Comparison of ENCODE assay signal across 11 cellular contexts in the genomic region with DNA sequence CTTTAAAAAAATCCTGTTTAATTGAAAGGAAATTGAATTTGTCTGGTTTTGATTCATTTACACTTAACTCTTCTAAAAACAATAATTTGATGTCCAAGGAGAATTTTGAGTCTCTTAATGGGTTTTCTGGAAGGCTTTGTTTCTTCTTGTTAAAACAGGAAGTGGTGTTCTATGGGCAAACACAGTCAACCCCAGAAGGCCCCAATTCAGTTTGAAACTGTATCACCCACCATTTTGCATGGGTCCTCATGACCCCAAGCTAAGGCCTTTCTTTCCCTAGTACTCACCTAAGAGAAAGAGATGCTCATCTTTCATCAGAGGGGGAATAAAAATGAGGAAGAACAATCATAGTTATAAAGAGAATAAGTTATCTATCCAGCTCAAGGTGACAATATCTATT. TPM values are rescaled to one million over a fixed set of nuclear protein-coding genes. Genes with fewer than 3 reads are reported as not detected.
DNase-seq lines count a peak whose midpoint lies in the region; ATAC-seq and TF ChIP-seq lines count a peak whose summit lies in the region.
"Had no signal": no experiment of that assay in that cellular context is flagged by ENCODE, and none has a peak within 500 bp of the region (broad histone marks: within the 10 kb centered on the region; RNA-seq: fewer than 3 reads in every experiment).

No MANE protein-coding gene starts in this region.

- H3K27ac ChIP-seq in endodermal cell (ENCODE audit: low read depth, low read length): no peak overlapping the region
- H3K27ac ChIP-seq: ascending aorta had no signal

- TF ChIP-seq CTCF in nephron progenitor cell (IDR thresholded peaks at IDR 0.05) (no peak), endodermal cell (conservative IDR thresholded peaks at IDR 0.05) (no peak)

- intact Hi-C loops in activated T-helper 2 cell treated with anti-CD3 and anti-CD28 coated beads, Interferon-gamma antibody, Interleukin-2, Interleukin-4, amounts not matched to agents 10 μg/mL and 5 μg/mL and 100 μg/mL, durations not matched to agents 14 hours and 24 hours and 36 hours (cut with micrococcal nuclease): loop anchor here (1.0 kb wide), 1 partner anchor 9 kb away; no protein-coding TSS in a partner anchor

- H3K36me3 Mint-ChIP-seq in IgD-negative memory B cell (peaks cover 10% of the 10 kb centered on the region), nephron progenitor cell (ENCODE audit: low read depth) (peaks cover 5% of the 10 kb centered on the region), endodermal cell (ENCODE audit: low read depth) (no peaks in the 10 kb centered on the region)
- peaks cover 83% of the 10 kb centered on the region for H3K36me3 Mint-ChIP-seq in activated T-helper 2 cell treated with anti-CD3 and anti-CD28 coated beads, Interferon-gamma antibody, Interleukin-2, Interleukin-4, amounts not matched to agents 10 μg/mL and 5 μg/mL and 100 μg/mL, durations not matched to agents 14 hours and 24 hours and 36 hours (ENCODE audit: low read depth)
- H3K36me3 Mint-ChIP-seq in stimulated activated effector memory CD8-positive, alpha-beta T cell treated with anti-CD3 and anti-CD28 coated beads, Interleukin-12 subunit alpha, Interleukin-12 subunit beta, amount 100 ng/mL, for 72 hours: peaks cover 33% of the 10 kb centered on the region

- H3K27me3 Mint-ChIP-seq in IgD-negative memory B cell (no peaks in the 10 kb centered on the region), nephron progenitor cell (ENCODE audit: low read depth, poor library complexity) (peaks cover 48% of the 10 kb centered on the region), endodermal cell (ENCODE audit: insufficient read depth) (peaks cover 55% of the 10 kb centered on the region)
- H3K27me3 Mint-ChIP-seq in activated T-helper 2 cell treated with anti-CD3 and anti-CD28 coated beads, Interferon-gamma antibody, Interleukin-2, Interleukin-4, amounts not matched to agents 10 μg/mL and 5 μg/mL and 100 μg/mL, durations not matched to agents 14 hours and 24 hours and 36 hours (ENCODE audit: low read depth): no peaks in the 10 kb centered on the region

- H3K4me1 Mint-ChIP-seq in IgD-negative memory B cell: peaks cover 77 to 90% (median 80%) of the 10 kb centered on the region in 3 donors
- H3K4me1 Mint-ChIP-seq in activated T-helper 2 cell treated with anti-CD3 and anti-CD28 coated beads, Interferon-gamma antibody, Interleukin-2, Interleukin-4, amounts not matched to agents 10 μg/mL and 5 μg/mL and 100 μg/mL, durations not matched to agents 14 hours and 24 hours and 36 hours (ENCODE audit: low read depth): peaks cover 78% of the 10 kb centered on the region
- peaks cover 89% of the 10 kb centered on the region for H3K4me1 Mint-ChIP-seq in stimulated activated effector memory CD8-positive, alpha-beta T cell treated with anti-CD3 and anti-CD28 coated beads, Interleukin-12 subunit alpha, Interleukin-12 subunit beta, amount 100 ng/mL, for 72 hours
- H3K4me1 Mint-ChIP-seq in nephron progenitor cell: peaks cover 16% of the 10 kb centered on the region
- peaks cover 4% of the 10 kb centered on the region for H3K4me1 Mint-ChIP-seq in endodermal cell

- H3K9ac ChIP-seq in endodermal cell (ENCODE audit: extremely low read depth, low read length, poor library complexity, severe bottlenecking): no peak overlapping the region

- H3K9me3 Mint-ChIP-seq in IgD-negative memory B cell (no peaks in the 10 kb centered on the region), nephron progenitor cell (no peaks in the 10 kb centered on the region), endodermal cell (no peaks in the 10 kb centered on the region)
- no peaks in the 10 kb centered on the region for H3K9me3 Mint-ChIP-seq in activated T-helper 2 cell treated with anti-CD3 and anti-CD28 coated beads, Interferon-gamma antibody, Interleukin-2, Interleukin-4, amounts not matched to agents 10 μg/mL and 5 μg/mL and 100 μg/mL, durations not matched to agents 14 hours and 24 hours and 36 hours
- H3K9me3 Mint-ChIP-seq in stimulated activated effector memory CD8-positive, alpha-beta T cell treated with anti-CD3 and anti-CD28 coated beads, Interleukin-12 subunit alpha, Interleukin-12 subunit beta, amount 100 ng/mL, for 72 hours: no peaks in the 10 kb centered on the region

- no peaks in the 10 kb centered on the region for H3K36me3 ChIP-seq in endodermal cell (ENCODE audit: control insufficient read depth, insufficient read depth, low read length)
- H3K36me3 ChIP-seq: ascending aorta had no signal

- H3K9me3 ChIP-seq in endodermal cell (ENCODE audit: control insufficient read depth, low read length): no peaks in the 10 kb centered on the region
- H3K9me3 ChIP-seq: ascending aorta had no signal

- DNase-seq in activated effector memory CD4-positive, alpha-beta T cell treated with anti-CD3 and anti-CD28 coated beads, Interleukin-2, amount 50 U/mL, for 16 hours: peak; percentile 24
- DNase-seq in activated effector memory CD4-positive, alpha-beta T cell treated with Interleukin-2 at 50 U/mL for 16 hours: no peak
- DNase-seq in activated T-helper 2 cell treated with anti-CD3 and anti-CD28 coated beads, Interferon-gamma antibody, Interleukin-2, Interleukin-4, amounts not matched to agents 10 μg/mL and 5 μg/mL and 100 μg/mL, durations not matched to agents 14 hours and 24 hours and 36 hours (ENCODE audit: low spot score): no peak
- DNase-seq in stimulated activated effector memory CD8-positive, alpha-beta T cell treated with anti-CD3 and anti-CD28 coated beads, Interleukin-12 subunit alpha, Interleukin-12 subunit beta, amount 100 ng/mL, for 72 hours (ENCODE audit: low spot score in 2 of 2): no peak
- DNase-seq in nephron progenitor cell (no peak), DMS53 (lab: John Stamatoyannopoulos, UW) (no peak), endodermal cell (no peak)
- DNase-seq: NCI-H146, SHP77 had no signal

- peak; percentile 78 for ATAC-seq in stimulated activated effector memory CD8-positive, alpha-beta T cell treated with anti-CD3 and anti-CD28 coated beads, Interleukin-12 subunit alpha, Interleukin-12 subunit beta, amount 100 ng/mL, for 72 hours

- H3K4me3 ChIP-seq in endodermal cell (ENCODE audit: low read length): no peak overlapping the region
- H3K4me3 ChIP-seq: ascending aorta had no signal

- H3K27ac Mint-ChIP-seq in IgD-negative memory B cell (peak overlapping the region; percentile 49 to 68 (median 55)), nephron progenitor cell (no peak overlapping the region), endodermal cell (no peak overlapping the region)
- H3K27ac Mint-ChIP-seq in activated T-helper 2 cell treated with anti-CD3 and anti-CD28 coated beads, Interferon-gamma antibody, Interleukin-2, Interleukin-4, amounts not matched to agents 10 μg/mL and 5 μg/mL and 100 μg/mL, durations not matched to agents 14 hours and 24 hours and 36 hours: peak overlapping the region; percentile 47
- H3K27ac Mint-ChIP-seq in stimulated activated effector memory CD8-positive, alpha-beta T cell treated with anti-CD3 and anti-CD28 coated beads, Interleukin-12 subunit alpha, Interleukin-12 subunit beta, amount 100 ng/mL, for 72 hours: peak overlapping the region; percentile 92

- peaks cover 2% of the 10 kb centered on the region for H3K4me1 ChIP-seq in endodermal cell (ENCODE audit: control insufficient read depth, insufficient read depth, low read length)
- H3K4me1 ChIP-seq: ascending aorta had no signal

- H3K27me3 ChIP-seq in endodermal cell (ENCODE audit: control insufficient read depth, insufficient read depth, low read length, poor library complexity, severe bottlenecking): peaks cover 49% of the 10 kb centered on the region
- H3K27me3 ChIP-seq: ascending aorta had no signal

- H3K4me3 Mint-ChIP-seq in IgD-negative memory B cell (peak overlapping the region in 3 of 4 donors; percentile 34 to 73 (median 55)), nephron progenitor cell (no peak overlapping the region), endodermal cell (no peak overlapping the region)
- H3K4me3 Mint-ChIP-seq in activated T-helper 2 cell treated with anti-CD3 and anti-CD28 coated beads, Interferon-gamma antibody, Interleukin-2, Interleukin-4, amounts not matched to agents 10 μg/mL and 5 μg/mL and 100 μg/mL, durations not matched to agents 14 hours and 24 hours and 36 hours (ENCODE audit: low read depth): peak overlapping the region; percentile 13
- peak overlapping the region; percentile 45 for H3K4me3 Mint-ChIP-seq in stimulated activated effector memory CD8-positive, alpha-beta T cell treated with anti-CD3 and anti-CD28 coated beads, Interleukin-12 subunit alpha, Interleukin-12 subunit beta, amount 100 ng/mL, for 72 hours

RNA-seq across cellular contexts. Expression of a gene that starts 10.6 kb away (rescaled TPM):
- 113 TPM for polyA plus RNA-seq in IgD-negative memory B cell
- 38.1 and 38.3 TPM in 2 replicates for total RNA-seq in activated T-helper 2 cell treated with anti-CD3 and anti-CD28 coated beads, Interferon-gamma antibody, Interleukin-2, Interleukin-4, amounts not matched to agents 10 μg/mL and 5 μg/mL and 100 μg/mL, durations not matched to agents 14 hours and 24 hours and 36 hours
- under 1 TPM in 1 of 2 donors, not detected in 1; 0.20 TPM for total RNA-seq in endodermal cell
- 2.2 TPM for polyA plus RNA-seq in endodermal cell (2013, experiment 1 of 2)
- 2.0 TPM for polyA plus RNA-seq in endodermal cell (2013, experiment 2 of 2)

Comparison
In these comparisons a context has a peak if more than half of its experiments do, and no peak if none do; other contexts are left out.
1. H3K27ac Mint-ChIP-seq: peak in IgD-negative memory B cell (3 of 3), activated T-helper 2 cell treated with anti-CD3 and anti-CD28 coated beads, Interferon-gamma antibody, Interleukin-2, Interleukin-4, amounts not matched to agents 10 μg/mL and 5 μg/mL and 100 μg/mL, durations not matched to agents 14 hours and 24 hours and 36 hours (single experiment) and stimulated activated effector memory CD8-positive, alpha-beta T cell treated with anti-CD3 and anti-CD28 coated beads, Interleukin-12 subunit alpha, Interleukin-12 subunit beta, amount 100 ng/mL, for 72 hours (single experiment); none in nephron progenitor cell (single experiment) and endodermal cell (single experiment).
2. H3K4me3 Mint-ChIP-seq: peak in IgD-negative memory B cell (3 of 4), activated T-helper 2 cell treated with anti-CD3 and anti-CD28 coated beads, Interferon-gamma antibody, Interleukin-2, Interleukin-4, amounts not matched to agents 10 μg/mL and 5 μg/mL and 100 μg/mL, durations not matched to agents 14 hours and 24 hours and 36 hours (single experiment) and stimulated activated effector memory CD8-positive, alpha-beta T cell treated with anti-CD3 and anti-CD28 coated beads, Interleukin-12 subunit alpha, Interleukin-12 subunit beta, amount 100 ng/mL, for 72 hours (single experiment); none in nephron progenitor cell (single experiment) and endodermal cell (single experiment).
3. RNA of a gene that starts 10.6 kb away (total RNA-seq): 38.1 to 38.3 TPM in activated T-helper 2 cell treated with anti-CD3 and anti-CD28 coated beads, Interferon-gamma antibody, Interleukin-2, Interleukin-4, amounts not matched to agents 10 μg/mL and 5 μg/mL and 100 μg/mL, durations not matched to agents 14 hours and 24 hours and 36 hours; 0.20 TPM in endodermal cell; every median in the first group is over 10 times any median in the second.